ENCODE assay signal across 1 cellular context in genomic region chr7:5523712-5524561, GRCh38.
TF ChIP-seq lines count a peak whose summit lies in the region.
"Not testable (repeated sequence)": the region's sequence is repeated elsewhere in the genome, so short reads cannot be mapped to it uniquely, and the experiment has no call there.

No MANE protein-coding gene starts in this region.

TF ChIP-seq in K562, 482 proteins besides CTCF, POLR2A, EP300 and RAD21:
- TF ChIP-seq RBFOX2 (IDR thresholded peaks at IDR 0.05; ENCODE audit: low read depth, low read length) (peak; percentile 79), STAT5A (IDR thresholded peaks at IDR 0.05; ENCODE audit: borderline replicate concordance, low read length) (0 out of 2 replicates have a peak, but pooled peaks have one; percentile 13), FOXK1 (CRISPR knock-in tag; IDR thresholded peaks at IDR 0.05; ENCODE audit: borderline replicate concordance) (peak; percentile 51; the same call in 1 of the 2 replicates), POLR2AphosphoS5 (IDR thresholded peaks at IDR 0.05; ENCODE audit: control insufficient read depth, insufficient read depth, low read depth, low read length) (peak; percentile 32), TAF1 (IDR thresholded peaks at IDR 0.05; ENCODE audit: control insufficient read depth, extremely low read depth, insufficient read depth, low read length, severe bottlenecking) (peak; percentile 17), ZBTB43 (CRISPR knock-in tag; IDR thresholded peaks at IDR 0.05) (peak; percentile 72; the same call in 1 of the 2 replicates), BCLAF1 (IDR thresholded peaks at IDR 0.05; ENCODE audit: borderline replicate concordance in 1 of 2, control insufficient read depth in 1 of 2, low read depth in 2 of 2, low read length in 1 of 2) (peak in 1 of 2 experiments; percentile 30; a peak in 1 of 4 replicates), ZNF431 (CRISPR knock-in tag; IDR thresholded peaks at IDR 0.05) (peak; percentile 17), ZNF232 (CRISPR knock-in tag; IDR thresholded peaks at IDR 0.05) (peak; percentile 11; the same call in 1 of the 2 replicates), ZNF253 (CRISPR knock-in tag; conservative IDR thresholded peaks at IDR 0.05) (0 out of 2 replicates have a peak, but pooled peaks have one; percentile 8), PRMT5 (CRISPR knock-in tag; IDR thresholded peaks at IDR 0.05) (peak; percentile 63; the same call in 1 of the 2 replicates), FIP1L1 (IDR thresholded peaks at IDR 0.05; ENCODE audit: low read depth, low read length, poor library complexity, severe bottlenecking) (peak; percentile 46), ATF3 (CRISPR knock-in tag; conservative IDR thresholded peaks at IDR 0.05) (0 out of 2 replicates have a peak, but pooled peaks have one; percentile 10), MAX (CRISPR knock-in tag; IDR thresholded peaks at IDR 0.05) (peak; percentile 53; the same call in 1 of the 2 replicates), POLR2B (IDR thresholded peaks at IDR 0.05; ENCODE audit: low read depth, partially characterized antibody) (peak; percentile 66), SUPT5H (IDR thresholded peaks at IDR 0.05) (peak; percentile 60; the same call in 1 of the 2 replicates), KDM1A (IDR thresholded peaks at IDR 0.05) (peak in 1 of 2 experiments; percentile 8; a peak in 1 of 4 replicates), HNRNPLL (IDR thresholded peaks at IDR 0.05; ENCODE audit: low read depth, low read length, poor library complexity, severe bottlenecking) (peak; percentile 77), HMGXB4 (CRISPR knock-in tag; IDR thresholded peaks at IDR 0.05) (peak; percentile 9; the same call in 1 of the 2 replicates), SPI1 (IDR thresholded peaks at IDR 0.05; ENCODE audit: borderline replicate concordance, low read depth, low read length) (peak; percentile 55), HNRNPL (IDR thresholded peaks at IDR 0.05; ENCODE audit: low read depth, low read length) (0 out of 2 replicates have a peak, but pooled peaks have one; percentile 22), POLR2G (IDR thresholded peaks at IDR 0.05; ENCODE audit: low read depth, low read length) (peak; percentile 67), ZBTB40 (CRISPR knock-in tag; IDR thresholded peaks at IDR 0.05) (peak; percentile 34; the same call in 1 of the 2 replicates), PTBP1 (IDR thresholded peaks at IDR 0.05; ENCODE audit: low read depth, low read length) (peak; percentile 68), HBP1 (CRISPR knock-in tag; IDR thresholded peaks at IDR 0.05) (peak; percentile 56; the same call in 1 of the 2 replicates), JUN (CRISPR knock-in tag; IDR thresholded peaks at IDR 0.05; ENCODE audit: borderline replicate concordance) (peak; percentile 18; the same call in 1 of the 2 replicates), RBM22 (IDR thresholded peaks at IDR 0.05; ENCODE audit: low read depth, low read length, poor library complexity, severe bottlenecking) (peak; percentile 24), FOXM1 (CRISPR knock-in tag; IDR thresholded peaks at IDR 0.05; ENCODE audit: low read depth) (peak; percentile 45), SP1 (CRISPR knock-in tag; IDR thresholded peaks at IDR 0.05) (peak; percentile 48; the same call in 1 of the 2 replicates), BCOR (IDR thresholded peaks at IDR 0.05) (peak; percentile 31; the same call in 1 of the 2 replicates)
- not testable (repeated sequence) for TF ChIP-seq ATF3 (IDR thresholded peaks at IDR 0.05); ZBTB40 (IDR thresholded peaks at IDR 0.05); JUN (IDR thresholded peaks at IDR 0.05; ENCODE audit: borderline replicate concordance, low read depth, low read length); FOXM1 (IDR thresholded peaks at IDR 0.05; ENCODE audit: low read depth)
TF ChIP-seq in K562: peak in this region for 30; not testable (repeated sequence) for 452.
